In the genomic region with DNA sequence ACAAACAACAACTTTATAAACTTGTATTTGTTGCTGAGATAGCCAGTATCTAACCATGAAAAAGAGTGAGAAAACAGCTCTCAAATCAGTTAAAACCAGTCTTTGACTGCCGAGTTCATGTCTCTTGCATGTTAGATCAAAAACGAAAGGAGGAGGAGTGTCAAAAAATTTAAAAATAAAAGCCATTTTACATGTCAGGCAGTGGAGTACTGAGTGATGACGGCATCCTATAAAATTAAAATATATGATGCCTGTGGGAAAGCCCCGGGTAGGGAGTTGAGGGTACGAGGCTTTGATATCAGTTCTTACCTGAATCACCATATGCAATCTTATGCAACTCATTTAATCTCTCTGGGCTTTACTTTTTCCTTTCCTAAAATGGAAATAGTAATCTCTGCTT, we compare ENCODE assay signal across 1 cellular context.
TF ChIP-seq lines count a peak whose summit lies in the region.

No MANE protein-coding gene starts in this region.

TF ChIP-seq in WTC11, 78 proteins besides CTCF, POLR2A, EP300 and RAD21 (continued from another document):
- TF ChIP-seq, protein P1, sequence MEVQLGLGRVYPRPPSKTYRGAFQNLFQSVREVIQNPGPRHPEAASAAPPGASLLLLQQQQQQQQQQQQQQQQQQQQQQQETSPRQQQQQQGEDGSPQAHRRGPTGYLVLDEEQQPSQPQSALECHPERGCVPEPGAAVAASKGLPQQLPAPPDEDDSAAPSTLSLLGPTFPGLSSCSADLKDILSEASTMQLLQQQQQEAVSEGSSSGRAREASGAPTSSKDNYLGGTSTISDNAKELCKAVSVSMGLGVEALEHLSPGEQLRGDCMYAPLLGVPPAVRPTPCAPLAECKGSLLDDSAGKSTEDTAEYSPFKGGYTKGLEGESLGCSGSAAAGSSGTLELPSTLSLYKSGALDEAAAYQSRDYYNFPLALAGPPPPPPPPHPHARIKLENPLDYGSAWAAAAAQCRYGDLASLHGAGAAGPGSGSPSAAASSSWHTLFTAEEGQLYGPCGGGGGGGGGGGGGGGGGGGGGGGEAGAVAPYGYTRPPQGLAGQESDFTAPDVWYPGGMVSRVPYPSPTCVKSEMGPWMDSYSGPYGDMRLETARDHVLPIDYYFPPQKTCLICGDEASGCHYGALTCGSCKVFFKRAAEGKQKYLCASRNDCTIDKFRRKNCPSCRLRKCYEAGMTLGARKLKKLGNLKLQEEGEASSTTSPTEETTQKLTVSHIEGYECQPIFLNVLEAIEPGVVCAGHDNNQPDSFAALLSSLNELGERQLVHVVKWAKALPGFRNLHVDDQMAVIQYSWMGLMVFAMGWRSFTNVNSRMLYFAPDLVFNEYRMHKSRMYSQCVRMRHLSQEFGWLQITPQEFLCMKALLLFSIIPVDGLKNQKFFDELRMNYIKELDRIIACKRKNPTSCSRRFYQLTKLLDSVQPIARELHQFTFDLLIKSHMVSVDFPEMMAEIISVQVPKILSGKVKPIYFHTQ (CRISPR knock-in tag; IDR thresholded peaks at IDR 0.05) = no peak
- TF ChIP-seq GRHL2 (CRISPR knock-in tag; IDR thresholded peaks at IDR 0.05; ENCODE audit: insufficient replicate concordance, severe bottlenecking) (no peak), GABPB1 (CRISPR knock-in tag; IDR thresholded peaks at IDR 0.05) (no peak), NFYB (CRISPR knock-in tag; conservative IDR thresholded peaks at IDR 0.05; ENCODE audit: low read depth) (no peak), HMGA2 (CRISPR knock-in tag; IDR thresholded peaks at IDR 0.05) (no peak), TP53 (CRISPR knock-in tag; IDR thresholded peaks at IDR 0.05) (no peak), MYBL2 (CRISPR knock-in tag; IDR thresholded peaks at IDR 0.05) (no peak), SP1 (CRISPR knock-in tag; conservative IDR thresholded peaks at IDR 0.05) (no peak), ZNF317 (CRISPR knock-in tag; IDR thresholded peaks at IDR 0.05; ENCODE audit: borderline replicate concordance, low read depth) (no peak)
- TF ChIP-seq, protein P2, sequence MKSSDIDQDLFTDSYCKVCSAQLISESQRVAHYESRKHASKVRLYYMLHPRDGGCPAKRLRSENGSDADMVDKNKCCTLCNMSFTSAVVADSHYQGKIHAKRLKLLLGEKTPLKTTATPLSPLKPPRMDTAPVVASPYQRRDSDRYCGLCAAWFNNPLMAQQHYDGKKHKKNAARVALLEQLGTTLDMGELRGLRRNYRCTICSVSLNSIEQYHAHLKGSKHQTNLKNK (CRISPR knock-in tag; IDR thresholded peaks at IDR 0.05) = no peak
- TF ChIP-seq, protein P3, sequence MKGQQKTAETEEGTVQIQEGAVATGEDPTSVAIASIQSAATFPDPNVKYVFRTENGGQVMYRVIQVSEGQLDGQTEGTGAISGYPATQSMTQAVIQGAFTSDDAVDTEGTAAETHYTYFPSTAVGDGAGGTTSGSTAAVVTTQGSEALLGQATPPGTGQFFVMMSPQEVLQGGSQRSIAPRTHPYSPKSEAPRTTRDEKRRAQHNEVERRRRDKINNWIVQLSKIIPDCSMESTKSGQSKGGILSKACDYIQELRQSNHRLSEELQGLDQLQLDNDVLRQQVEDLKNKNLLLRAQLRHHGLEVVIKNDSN (CRISPR knock-in tag; IDR thresholded peaks at IDR 0.05) = no peak
TF ChIP-seq in WTC11: peak in this region for 0.
